8 cellular contexts compared by ENCODE assay signal in genomic region chr16:4270595-4270994, GRCh38. TPM values are rescaled to one million over a fixed set of nuclear protein-coding genes. Genes with fewer than 3 reads are reported as not detected.
DNase-seq lines count a peak whose midpoint lies in the region; ATAC-seq and TF ChIP-seq lines count a peak whose summit lies in the region.

No MANE protein-coding gene starts in this region.

- POLR2A ChIA-PET in naive thymus-derived CD4-positive, alpha-beta T cell (lab: Charles Lee) = interaction anchor here (1.5 to 3.9 kb wide), 3 partner anchors 15 to 57 kb away, joined by 3 to 65 read pairs (median 15); no protein-coding TSS in a partner anchor

- H3K27ac ChIP-seq in BLaER1 (peak overlapping the region; percentile 100), HUES64 (ENCODE audit: low read depth, low read length) (peak overlapping the region; percentile 12; the same call in 1 of the 2 replicates), body of pancreas (peak overlapping the region; percentile 29 to 94 (median 88))
- H3K27ac ChIP-seq in naive thymus-derived CD4-positive, alpha-beta T cell (ENCODE audit: low read depth, low read length) = peak overlapping the region; percentile 58

- DNase-seq in body of pancreas (no peak), NCI-H1105 (lab: John Stamatoyannopoulos, UW) (no peak)
- no peak for DNase-seq in naive thymus-derived CD4-positive, alpha-beta T cell
- DNase-seq in stimulated activated CD4-positive, alpha-beta T cell treated with anti-CD3 and anti-CD28 coated beads, Interleukin-4, amount 100 ng/mL, for 4 hours = no peak

- ATAC-seq in body of pancreas (no peak), HG02884 (IDR thresholded peaks at IDR 0.05; ENCODE audit: unreplicated experiment) (no peak)
- no peak for ATAC-seq in naive thymus-derived CD4-positive, alpha-beta T cell
- ATAC-seq in activated CD4-positive, CD25-positive, alpha-beta regulatory T cell treated with anti-CD3 and anti-CD28 coated beads, Interleukin-2, amount 50 U/mL, for 24 hours = no peak

- H3K4me3 Mint-ChIP-seq in naive thymus-derived CD4-positive, alpha-beta T cell = peak overlapping the region; percentile 85 to 97 (median 92)

- peak overlapping the region; percentile 98 for H3K4me2 ChIP-seq in BLaER1

- H3K4me3 ChIP-seq in BLaER1 (peak overlapping the region; percentile 92), HUES64 (ENCODE audit: low read length) (peak overlapping the region; percentile 76), body of pancreas (no peak overlapping the region)
- peak overlapping the region; percentile 99 for H3K4me3 ChIP-seq in naive thymus-derived CD4-positive, alpha-beta T cell (ENCODE audit: low read length)

- H3K4me1 ChIP-seq in BLaER1 = peaks cover 34% of the 10 kb centered on the region
- H3K4me1 ChIP-seq in HUES64 (ENCODE audit: insufficient read depth, low read length) = peaks cover 4% of the 10 kb centered on the region
- H3K4me1 ChIP-seq in body of pancreas = peaks cover 45% of the 10 kb centered on the region
- H3K4me1 ChIP-seq in naive thymus-derived CD4-positive, alpha-beta T cell (ENCODE audit: control insufficient read depth in 2 of 2, insufficient read depth in 2 of 2, low read length in 2 of 2) = peaks cover 5 to 13% of the 10 kb centered on the region in 2 donors

- no peak for TF ChIP-seq POLR2A in body of pancreas (IDR thresholded peaks at IDR 0.05)

- WGBS in HUES64 = 88% methylated on average over 7 of the region's 7 CpGs
- 73 to 80% methylated on average over 2 to 7 of the region's 7 CpGs for WGBS in body of pancreas, 2 donors

- intact Hi-C loops in body of pancreas (cut with DNase I) = loop anchor here (5.0 kb wide), 1 partner anchor 47 kb away; the partner anchor contains the start of gene GLIS2
- intact Hi-C loops in naive thymus-derived CD4-positive, alpha-beta T cell (cut with micrococcal nuclease) = loop anchor here in 1 of 2 donors (5.0 to 10.0 kb wide), 2 partner anchors 267 to 464 kb away; partner anchors contain the start of genes ANKS3, CDIP1 and DNAAF8

- H3K4me1 Mint-ChIP-seq in naive thymus-derived CD4-positive, alpha-beta T cell = peaks cover 10 to 30% (median 20%) of the 10 kb centered on the region in 7 donors

- H4K20me1 ChIP-seq in BLaER1 = peaks cover 40% of the 10 kb centered on the region

- H3K36me3 ChIP-seq in BLaER1 (peaks cover 45% of the 10 kb centered on the region), HUES64 (ENCODE audit: insufficient read depth, low read length) (0 out of 2 replicates have a peak, but pooled peaks cover 4% of the 10 kb centered on the region), body of pancreas (replicated peaks in 1 of 2; ENCODE audit: insufficient read depth in 1 of 2, low read depth in 2 of 2) (no peaks in the 10 kb centered on the region)
- H3K36me3 ChIP-seq in naive thymus-derived CD4-positive, alpha-beta T cell (ENCODE audit: control insufficient read depth in 2 of 3, insufficient read depth in 3 of 3, low read length in 3 of 3) = peaks cover 0 to 5% (median 0%) of the 10 kb centered on the region in 3 experiments

- H3K27ac Mint-ChIP-seq in naive thymus-derived CD4-positive, alpha-beta T cell = peak overlapping the region in 7 of 9 donors; percentile 32 to 91 (median 76)

- H3K27me3 Mint-ChIP-seq in naive thymus-derived CD4-positive, alpha-beta T cell = no peaks in the 10 kb centered on the region

- H3K36me3 Mint-ChIP-seq in naive thymus-derived CD4-positive, alpha-beta T cell = peaks cover 0 to 5% (median 0%) of the 10 kb centered on the region in 5 donors

- TF ChIP-seq CTCF in body of pancreas (IDR thresholded peaks at IDR 0.05) = no peak

- H3K9ac ChIP-seq in BLaER1 (peak overlapping the region; percentile 98), HUES64 (ENCODE audit: low read depth, low read length) (peak overlapping the region; percentile 93)

- H3K9me3 ChIP-seq in BLaER1 = no peaks in the 10 kb centered on the region
- no peaks in the 10 kb centered on the region for H3K9me3 ChIP-seq in HUES64 (ENCODE audit: insufficient read depth, low read depth, low read length)
- no peaks in the 10 kb centered on the region for H3K9me3 ChIP-seq in body of pancreas
- H3K9me3 ChIP-seq in naive thymus-derived CD4-positive, alpha-beta T cell (ENCODE audit: control insufficient read depth in 2 of 3, low read length in 3 of 3) = no peaks in the 10 kb centered on the region

- CTCF ChIA-PET in naive thymus-derived CD4-positive, alpha-beta T cell (lab: Charles Lee) = interaction anchor here (0.5 to 5.6 kb wide), 3 partner anchors 14 to 167 kb away, joined by 3 to 39 read pairs (median 3); no protein-coding TSS in a partner anchor

- no peaks in the 10 kb centered on the region for H3K27me3 ChIP-seq in BLaER1
- no peaks in the 10 kb centered on the region for H3K27me3 ChIP-seq in HUES64 (ENCODE audit: insufficient read depth, low read length)
- H3K27me3 ChIP-seq in body of pancreas = no peaks in the 10 kb centered on the region
- H3K27me3 ChIP-seq in naive thymus-derived CD4-positive, alpha-beta T cell (ENCODE audit: control insufficient read depth in 2 of 2, insufficient read depth in 2 of 2, low read length in 2 of 2) = no peaks in the 10 kb centered on the region

- peaks cover 0 to 7% (median 0%) of the 10 kb centered on the region in 11 donors for H3K9me3 Mint-ChIP-seq in naive thymus-derived CD4-positive, alpha-beta T cell

RNA-seq across cellular contexts. Expression of gene TFAP4, which starts 2.2 kb away (rescaled TPM):
- 23.3 TPM for polyA plus RNA-seq in HUES64 (2013, experiment 1 of 2)
- 21.4 TPM for polyA plus RNA-seq in HUES64 (2013, experiment 2 of 2)
- total RNA-seq in body of pancreas = 10 to 100 TPM in 1 of 2 donors, 1 to 10 TPM in 1; 8.3 to 18.8 TPM
- total RNA-seq in naive thymus-derived CD4-positive, alpha-beta T cell = 10 to 100 TPM; 14.9 to 35.8 (median 25.3) TPM
- polyA plus RNA-seq in naive thymus-derived CD4-positive, alpha-beta T cell = 1 to 10 TPM; 1.3 to 2.1 TPM

RNA-seq across cellular contexts. Expression of gene SRL, which starts 28.7 kb away (rescaled TPM):
- not detected for polyA plus RNA-seq in HUES64 (2013, experiment 1 of 2)
- 0.32 TPM for polyA plus RNA-seq in HUES64 (2013, experiment 2 of 2)
- total RNA-seq in body of pancreas = not detected
- total RNA-seq in naive thymus-derived CD4-positive, alpha-beta T cell = not detected
- polyA plus RNA-seq in naive thymus-derived CD4-positive, alpha-beta T cell = not detected

RNA-seq across cellular contexts. Expression of gene GLIS2, which starts 45.3 kb away (rescaled TPM):
- polyA plus RNA-seq in HUES64 (2013, experiment 1 of 2) = 7.1 TPM
- polyA plus RNA-seq in HUES64 (2013, experiment 2 of 2) = 7.9 TPM
- 1 to 10 TPM; 6.0 to 6.3 TPM for total RNA-seq in body of pancreas
- total RNA-seq in naive thymus-derived CD4-positive, alpha-beta T cell = under 1 TPM in 1 of 5 experiments, not detected in 4; 0.53 TPM
- polyA plus RNA-seq in naive thymus-derived CD4-positive, alpha-beta T cell = not detected

Comparison
In these comparisons a context has a peak if more than half of its experiments do, and no peak if none do; other contexts are left out.
1. H3K27ac ChIP-seq: peak in every context shown above with its lines; median percentile 100 in BLaER1; 88 in body of pancreas; 58 in naive thymus-derived CD4-positive, alpha-beta T cell; 12 in HUES64.
2. H3K4me3 ChIP-seq: peak in BLaER1 (single experiment), HUES64 (single experiment) and naive thymus-derived CD4-positive, alpha-beta T cell (single experiment); none in body of pancreas (0 of 2).
3. RNA of gene GLIS2, which starts 45.3 kb away (total RNA-seq): 6.0 to 6.3 TPM in body of pancreas; 0.53 TPM in naive thymus-derived CD4-positive, alpha-beta T cell; every median in the first group is over 4 times any median in the second.